ENCODE assay signal across 25 cellular contexts in genomic region chr13:107642841-107643240, GRCh38.
DNase-seq lines count a peak whose midpoint lies in the region; ATAC-seq and TF ChIP-seq lines count a peak whose summit lies in the region.
"Had no signal": no experiment of that assay in that cellular context is flagged by ENCODE, and none has a peak within 500 bp of the region (broad histone marks: within the 10 kb centered on the region; RNA-seq: fewer than 3 reads in every experiment).

No MANE protein-coding gene starts in this region.

- no peaks in the 10 kb centered on the region for H4K20me1 ChIP-seq in PC-3 (ENCODE audit: low read length)

- no CpG with 5 or more reads among the region's 5 CpGs for WGBS in trophoblast cell (ENCODE audit: extremely low coverage, insufficient coverage, insufficient read length)

- CTCF ChIA-PET in PC-3 (lab: Charles Lee): no interaction called here

- H3F3A ChIP-seq in PC-3 (ENCODE audit: low read length, unreplicated experiment): no peaks in the 10 kb centered on the region

- no peaks in the 10 kb centered on the region for H3K79me1 ChIP-seq in trophoblast cell (ENCODE audit: low read length)

- H3K23ac ChIP-seq in trophoblast cell (ENCODE audit: low read length): peak overlapping the region; percentile 81

- no peak overlapping the region for H2AK5ac ChIP-seq in trophoblast cell (ENCODE audit: low read length)

- intact Hi-C loops in PC-3 (cut with micrococcal nuclease): no loop called here

- no peak for TF ChIP-seq CTCF in PC-3 (conservative IDR thresholded peaks at IDR 0.05; ENCODE audit: low read depth, low read length)

- H3K9me3 ChIP-seq in trophoblast cell (ENCODE audit: insufficient read depth, low read depth, low read length): no peaks in the 10 kb centered on the region
- H3K9me3 ChIP-seq in PC-3 (ENCODE audit: low read length): no peaks in the 10 kb centered on the region
- H3K9me3 ChIP-seq: A549, lower lobe of right lung, mucosa of descending colon, Peyer's patch, SJSA1, stomach, thyroid gland had no signal

- ATAC-seq in PC-3 (no peak), GM18498 (IDR thresholded peaks at IDR 0.05; ENCODE audit: unreplicated experiment) (no peak)
- ATAC-seq: A549; K562; lower lobe of right lung; mucosa of descending colon; natural killer cell treated with Interleukin-12 subunit alpha and Interleukin-12 subunit beta and Interleukin-15 and Interleukin-18, amount 100 ng/mL, for 72 hours had no signal

- no peak overlapping the region for H3K14ac ChIP-seq in trophoblast cell (ENCODE audit: low read length)

- H3K4me3 ChIP-seq in trophoblast cell (ENCODE audit: low read depth, low read length): no peak overlapping the region
- no peak overlapping the region for H3K4me3 ChIP-seq in PC-3 (ENCODE audit: low read length)
- H3K4me3 ChIP-seq: A549, K562, lower lobe of right lung, mucosa of descending colon, Peyer's patch, SJSA1, stomach, thyroid gland had no signal

- no peak overlapping the region for H3K18ac ChIP-seq in trophoblast cell (ENCODE audit: low read length)

- H3K27ac ChIP-seq in trophoblast cell (ENCODE audit: low read depth, low read length) (no peak overlapping the region), PC-3 (ENCODE audit: low read length) (no peak overlapping the region)
- H3K27ac ChIP-seq: A549, lower lobe of right lung, Peyer's patch, SJSA1, stomach, thyroid gland had no signal

- no peak overlapping the region for H2AFZ ChIP-seq in trophoblast cell (ENCODE audit: insufficient read depth, low read length, poor library complexity)
- no peak overlapping the region for H2AFZ ChIP-seq in PC-3 (ENCODE audit: low read length)

- H3K27me3 ChIP-seq in trophoblast cell (ENCODE audit: insufficient read depth, low read length): no peaks in the 10 kb centered on the region
- H3K27me3 ChIP-seq in PC-3 (ENCODE audit: low read length): no peaks in the 10 kb centered on the region
- H3K27me3 ChIP-seq: Peyer's patch, SJSA1, stomach, thyroid gland had no signal

- no peaks in the 10 kb centered on the region for H3K4me1 ChIP-seq in trophoblast cell (ENCODE audit: control insufficient read depth in 1 of 2, insufficient read depth in 2 of 2, low read length in 2 of 2)
- no peaks in the 10 kb centered on the region for H3K4me1 ChIP-seq in PC-3 (ENCODE audit: insufficient read depth, low read length)
- H3K4me1 ChIP-seq: A549, lower lobe of right lung, Peyer's patch, SJSA1, stomach, thyroid gland had no signal

- no TSS peak for BruUV-seq in PC-3 (replicated peaks; lab: Mats Ljungman, UMichigan)

- H4K91ac ChIP-seq in trophoblast cell (ENCODE audit: low read depth, low read length): no peak overlapping the region

- DNase-seq in NCI-H345 (lab: John Stamatoyannopoulos, UW) (peak; percentile 73), NCI-H345 treated with DMSO at 0.1 percent for 48 hours (lab: John Stamatoyannopoulos, UW; ENCODE audit: unreplicated experiment) (no peak), NCI-H187 (lab: John Stamatoyannopoulos, UW) (peak; percentile 47 to 62), NCI-H748 (lab: John Stamatoyannopoulos, UW; ENCODE audit: unreplicated experiment) (peak; percentile 69), trophoblast cell (no peak), HK-2 (ENCODE audit: unreplicated experiment) (no peak), PC-3 (no peak)
- DNase-seq: activated B cell treated with CpG ODN at 0.5 μM for 24 hours; activated CD4-positive, alpha-beta T cell treated with anti-CD3 and anti-CD28 coated beads, Interleukin-2, amount 50 U/mL, for 4 hours; activated naive CD4-positive, alpha-beta T cell treated with Interleukin-2 at 50 U/mL for 16 hours; H9; lower lobe of right lung; mucosa of descending colon; NCI-H1105 treated with DMSO at 0.1 percent for 48 hours; NCI-H510A; Peyer's patch; small intestine; stomach; T-helper 1 cell; thyroid gland had no signal

- no peak overlapping the region for H2BK120ac ChIP-seq in trophoblast cell (ENCODE audit: insufficient read depth, low read length, poor library complexity)

- no peak overlapping the region for H2BK5ac ChIP-seq in trophoblast cell (ENCODE audit: low read depth, low read length, poor library complexity)

- POLR2A ChIA-PET in PC-3 (lab: Charles Lee; ENCODE audit: unreplicated experiment): no interaction called here

- no peak overlapping the region for H2BK12ac ChIP-seq in trophoblast cell (ENCODE audit: low read length)

- no peak overlapping the region for H3K9ac ChIP-seq in trophoblast cell (ENCODE audit: low read length)
- H3K9ac ChIP-seq in PC-3 (ENCODE audit: low read length): no peak overlapping the region

- H3K4me2 ChIP-seq in trophoblast cell (ENCODE audit: low read length): no peak overlapping the region
- H3K4me2 ChIP-seq in PC-3 (ENCODE audit: low read length): no peak overlapping the region
- H3K4me2 ChIP-seq: A549 had no signal

- no peaks in the 10 kb centered on the region for H3K36me3 ChIP-seq in trophoblast cell (ENCODE audit: control insufficient read depth in 1 of 2, insufficient read depth in 2 of 2, low read length in 2 of 2)
- H3K36me3 ChIP-seq in PC-3 (ENCODE audit: low read depth, low read length): no peaks in the 10 kb centered on the region
- H3K36me3 ChIP-seq: lower lobe of right lung, Peyer's patch, SJSA1, stomach, thyroid gland had no signal

- H4K12ac ChIP-seq in trophoblast cell (ENCODE audit: low read depth, low read length): no peak overlapping the region

- H3K4ac ChIP-seq in trophoblast cell (ENCODE audit: low read depth, low read length): no peak overlapping the region

- H3K79me2 ChIP-seq in trophoblast cell (ENCODE audit: control insufficient read depth, insufficient read depth, low read length, poor library complexity) (no peaks in the 10 kb centered on the region), PC-3 (ENCODE audit: low read length) (no peaks in the 10 kb centered on the region)

- H3K9me2 ChIP-seq in PC-3 (replicated peaks; ENCODE audit: low read length): no peaks in the 10 kb centered on the region

- no peak overlapping the region for H4K8ac ChIP-seq in trophoblast cell (ENCODE audit: low read depth, low read length)

Comparison
In these comparisons a context has a peak if more than half of its experiments do, and no peak if none do; other contexts are left out.
1. DNase-seq: peak in NCI-H345 (single experiment), NCI-H187 (2 of 2) and NCI-H748 (single experiment); none in NCI-H345 treated with DMSO at 0.1 percent for 48 hours (single experiment), trophoblast cell (0 of 2), HK-2 (single experiment) and PC-3 (single experiment).